Comparison of ENCODE assay signal across 17 cellular contexts in genomic region chr13:108769213-108770070, GRCh38.
A peak's percentile ranks its signal among the peaks of the same experiment; 100 is the strongest.
DNase-seq lines count a peak whose midpoint lies in the region; ATAC-seq, FAIRE-seq and TF ChIP-seq lines count a peak whose summit lies in the region.
"Had no signal": no experiment of that assay in that cellular context is flagged by ENCODE, and none has a peak within 500 bp of the region (broad histone marks: within the 10 kb centered on the region; RNA-seq: fewer than 3 reads in every experiment).

No MANE protein-coding gene starts in this region.

- H3K79me2 ChIP-seq in H1 (ENCODE audit: control insufficient read depth in 1 of 2, insufficient read depth in 2 of 2, low read length in 2 of 2) = no peaks in the 10 kb centered on the region

- no peaks in the 10 kb centered on the region for H3K36me3 ChIP-seq in H1 (ENCODE audit: control insufficient read depth in 2 of 4, insufficient read depth in 4 of 4, low read length in 3 of 4)
- H3K36me3 ChIP-seq: cardiac muscle cell, left ventricle myocardium inferior, thoracic aorta had no signal

- no peak overlapping the region for H3K4me3 Mint-ChIP-seq in CD14-positive monocyte
- H3K4me3 Mint-ChIP-seq: natural killer cell, T-helper 17 cell had no signal

- H3K27me3 ChIP-seq in H1 (replicated peaks in 1 of 4; ENCODE audit: control insufficient read depth in 3 of 4, extremely low read depth in 1 of 4, insufficient read depth in 3 of 4, low read length in 3 of 4) = no peaks in the 10 kb centered on the region
- H3K27me3 ChIP-seq: cardiac muscle cell had no signal

- DNase-seq in NOMO-1 treated with dmso at 0.1 percent for 144 hours (lab: John Stamatoyannopoulos, UW; ENCODE audit: unreplicated experiment) = peak; percentile 9
- no peak for DNase-seq in H1 (ENCODE audit: low read depth in 1 of 2, low spot score in 2 of 2)
- no peak for DNase-seq in omental fat pad (ENCODE audit: low spot score)
- no peak for DNase-seq in CD14-positive monocyte (ENCODE audit: low spot score)
- DNase-seq in NCI-H1694 treated with DMSO at 0.1 percent for 48 hours (lab: John Stamatoyannopoulos, UW) = no peak
- DNase-seq: activated naive CD4-positive, alpha-beta T cell treated with anti-CD3 and anti-CD28 coated beads, Interleukin-2, amount 50 U/mL, for 16 hours; EL; left ventricle myocardium inferior; natural killer cell; NCI-H1436; RPMI8226; T-helper 17 cell had no signal

- H2BK15ac ChIP-seq in H1 (ENCODE audit: low read length) = no peak overlapping the region

- no peaks in the 10 kb centered on the region for H3K4me1 ChIP-seq in H1 (replicated peaks in 1 of 4; ENCODE audit: control insufficient read depth in 3 of 4, insufficient read depth in 4 of 4, low read length in 3 of 4)
- H3K4me1 ChIP-seq: left ventricle myocardium inferior had no signal

- H3K56ac ChIP-seq in H1 (replicated peaks; ENCODE audit: insufficient read length, low read depth, low read length) = no peak overlapping the region

- no peak overlapping the region for H3K14ac ChIP-seq in H1 (ENCODE audit: insufficient read length)

- H2BK20ac ChIP-seq in H1 (ENCODE audit: low read length) = no peak overlapping the region

- no peak overlapping the region for H2BK5ac ChIP-seq in H1 (ENCODE audit: low read depth, low read length)

- H3K27ac Mint-ChIP-seq in CD14-positive monocyte = peak overlapping the region in 1 of 7 donors; percentile 6
- H3K27ac Mint-ChIP-seq: natural killer cell, T-helper 17 cell had no signal

- no peak overlapping the region for H3K18ac ChIP-seq in H1 (ENCODE audit: extremely low read depth, low read length)

- H3K27me3 Mint-ChIP-seq in CD14-positive monocyte (ENCODE audit: low read depth in 3 of 3) = peaks cover 0 to 2% (median 0%) of the 10 kb centered on the region in 3 donors

- FAIRE-seq in H1 (lab: Jason Lieb, UNC) = no peak

- H3K4me3 ChIP-seq in H1 (ENCODE audit: extremely low read depth in 1 of 4, insufficient read depth in 2 of 4, low read depth in 3 of 4, low read length in 4 of 4) = no peak overlapping the region
- H3K4me3 ChIP-seq: cardiac muscle cell, left ventricle myocardium inferior, thoracic aorta had no signal

- intact Hi-C loops in CD14-positive monocyte (cut with micrococcal nuclease) = no loop called here

- no peak overlapping the region for H3K4ac ChIP-seq in H1 (replicated peaks; ENCODE audit: insufficient read length, low read depth, low read length)

- H3K27ac ChIP-seq in H1 (ENCODE audit: low read depth, low read length) = no peak overlapping the region
- H3K27ac ChIP-seq: cardiac muscle cell, left ventricle myocardium inferior, thoracic aorta had no signal

- H3K9ac ChIP-seq in H1 (replicated peaks in 1 of 4; ENCODE audit: extremely low read depth in 1 of 4, low read depth in 3 of 4, low read length in 3 of 4) = no peak overlapping the region

- no peak overlapping the region for H2AK5ac ChIP-seq in H1 (ENCODE audit: low read depth, low read length)

- POLR2A ChIA-PET in H1 (lab: Charles Lee; ENCODE audit: partially characterized antibody) = no interaction called here

- H3K36me3 Mint-ChIP-seq in CD14-positive monocyte = no peaks in the 10 kb centered on the region
- H3K36me3 Mint-ChIP-seq: natural killer cell had no signal

- no peak for TF ChIP-seq RAD21 in H1 (IDR thresholded peaks at IDR 0.05 in 1 of 2, conservative IDR thresholded peaks at IDR 0.05 in 1 of 2; ENCODE audit: low read depth in 2 of 2, low read length in 2 of 2)

- H4K20me1 ChIP-seq in H1 (replicated peaks in 1 of 2; ENCODE audit: control insufficient read depth in 1 of 2, insufficient read depth in 2 of 2, low read length in 2 of 2) = no peaks in the 10 kb centered on the region

- TF ChIP-seq POLR2A in H1 (IDR thresholded peaks at IDR 0.05; ENCODE audit: control extremely low read depth in 1 of 2, low read depth in 2 of 2, low read length in 2 of 2) = no peak

- H3K79me1 ChIP-seq in H1 (ENCODE audit: low read depth, low read length) = no peaks in the 10 kb centered on the region

- peak overlapping the region; percentile 70 for H2AFZ ChIP-seq in H1 (ENCODE audit: low read length)

- H3K23ac ChIP-seq in H1 (ENCODE audit: insufficient read length) = no peak overlapping the region

- no peak for TF ChIP-seq EP300 in H1 (IDR thresholded peaks at IDR 0.05; ENCODE audit: borderline replicate concordance in 1 of 2, low read depth in 2 of 2, low read length in 2 of 2)

- TF ChIP-seq CTCF in H1 (IDR thresholded peaks at IDR 0.05; ENCODE audit: control extremely low read depth in 1 of 3, insufficient read depth in 1 of 3, low read depth in 1 of 3, low read length in 3 of 3) (no peak), omental fat pad (IDR thresholded peaks at IDR 0.05) (no peak), CD14-positive monocyte (IDR thresholded peaks at IDR 0.05) (no peak)

- H3K9me3 ChIP-seq in H1 (ENCODE audit: insufficient read depth in 2 of 2, low read depth in 1 of 2, low read length in 1 of 2) = no peaks in the 10 kb centered on the region
- H3K9me3 ChIP-seq: left ventricle myocardium inferior, thoracic aorta had no signal

- 0 out of 2 replicates have a peak overlapping the region, but pooled peaks have one; percentile 50 for H2BK12ac ChIP-seq in H1 (ENCODE audit: low read depth, low read length)

- no peak overlapping the region for H3K4me2 ChIP-seq in H1 (ENCODE audit: insufficient read depth in 1 of 2, low read depth in 2 of 2, low read length in 2 of 2)

- H2BK120ac ChIP-seq in H1 (replicated peaks; ENCODE audit: low read depth, low read length) = no peak overlapping the region

- H4K91ac ChIP-seq in H1 (replicated peaks; ENCODE audit: insufficient read length, low read length) = no peak overlapping the region

- H3K23me2 ChIP-seq in H1 (ENCODE audit: low read depth, low read length) = no peaks in the 10 kb centered on the region

- CTCF ChIA-PET in H1 (lab: Charles Lee; ENCODE audit: partially characterized antibody) = no interaction called here

- ATAC-seq in HG03354 (IDR thresholded peaks at IDR 0.05; ENCODE audit: poor library complexity, severe bottlenecking, unreplicated experiment) (peak; percentile 73), omental fat pad (ENCODE audit: low FRiP score) (peak; percentile 75), HG02938 (IDR thresholded peaks at IDR 0.05; ENCODE audit: unreplicated experiment) (no peak), HG02885 (IDR thresholded peaks at IDR 0.05; ENCODE audit: poor library complexity, unreplicated experiment) (no peak)
- ATAC-seq: natural killer cell, T-helper 17 cell had no signal

- peaks cover 0 to 5% (median 2%) of the 10 kb centered on the region in 7 donors for H3K9me3 Mint-ChIP-seq in CD14-positive monocyte

- no peak overlapping the region for H4K8ac ChIP-seq in H1 (ENCODE audit: extremely low read depth, insufficient read depth, low read length)

- H4K5ac ChIP-seq in H1 (ENCODE audit: insufficient read length, low read depth, low read length) = no peak overlapping the region

- no peaks in the 10 kb centered on the region for H3K4me1 Mint-ChIP-seq in CD14-positive monocyte
- H3K4me1 Mint-ChIP-seq: natural killer cell, T-helper 17 cell had no signal

- 91 to 100% methylated on average over 1 to 10 of the region's 10 CpGs for WGBS in H1 (ENCODE audit: extremely low coverage in 1 of 2, insufficient coverage in 1 of 2, insufficient read length in 1 of 2, insufficient replicate concordance in 2 of 2, low coverage in 1 of 2, low lambda C conversion rate in 2 of 2, missing lambda C conversion rate in 1 of 2), 2 experiments

TF ChIP-seq in H1, 55 proteins besides CTCF, POLR2A, EP300 and RAD21:
- TF ChIP-seq YY1 (IDR thresholded peaks at IDR 0.05; ENCODE audit: low read depth, low read length) = no peak
- TF ChIP-seq, protein P1, sequence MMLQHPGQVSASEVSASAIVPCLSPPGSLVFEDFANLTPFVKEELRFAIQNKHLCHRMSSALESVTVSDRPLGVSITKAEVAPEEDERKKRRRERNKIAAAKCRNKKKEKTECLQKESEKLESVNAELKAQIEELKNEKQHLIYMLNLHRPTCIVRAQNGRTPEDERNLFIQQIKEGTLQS (IDR thresholded peaks at IDR 0.05; ENCODE audit: insufficient read depth, low read depth, low read length) = no peak
TF ChIP-seq in H1: peak in this region for 0.

Comparison
In these comparisons a context has a peak if more than half of its experiments do, and no peak if none do; other contexts are left out.
1. ATAC-seq: peak in HG03354 (single experiment) and omental fat pad (single experiment); none in HG02938 (single experiment) and HG02885 (single experiment).